14 cellular contexts compared by ENCODE assay signal in genomic region chr12:94614288-94614721, GRCh38. TPM values are rescaled to one million over a fixed set of nuclear protein-coding genes. Genes with fewer than 3 reads are reported as not detected.
DNase-seq lines count a peak whose midpoint lies in the region; ATAC-seq and TF ChIP-seq lines count a peak whose summit lies in the region.
"Had no signal": no experiment of that assay in that cellular context is flagged by ENCODE, and none has a peak within 500 bp of the region (broad histone marks: within the 10 kb centered on the region; RNA-seq: fewer than 3 reads in every experiment).

No MANE protein-coding gene starts in this region.

- no peaks in the 10 kb centered on the region for H3K36me3 ChIP-seq in mesenchymal stem cell (ENCODE audit: control insufficient read depth in 1 of 2, insufficient read depth in 2 of 2, low read depth in 1 of 2, low read length in 2 of 2)
- H3K36me3 ChIP-seq in smooth muscle cell (ENCODE audit: low read depth): no peaks in the 10 kb centered on the region
- H3K36me3 ChIP-seq: WERI-Rb-1 had no signal

- H4K20me1 ChIP-seq in smooth muscle cell (ENCODE audit: low read depth): peaks cover 48% of the 10 kb centered on the region

- TF ChIP-seq CTCF in smooth muscle cell (IDR thresholded peaks at IDR 0.05; ENCODE audit: borderline replicate concordance, insufficient read depth, poor library complexity, severe bottlenecking): no peak

- no peak overlapping the region for H2BK15ac ChIP-seq in mesenchymal stem cell (ENCODE audit: low read depth, poor library complexity, severe bottlenecking)

- H2BK120ac ChIP-seq in mesenchymal stem cell (ENCODE audit: low read depth, low read length): no peak overlapping the region

- peak; percentile 36 for DNase-seq in HK-2 (ENCODE audit: unreplicated experiment)
- peak in 7 of 61 donors; percentile 13 to 27 (median 17) for DNase-seq in caudate nucleus (lab: John Stamatoyannopoulos, UW)
- no peak for DNase-seq in mesenchymal stem cell
- no peak for DNase-seq in smooth muscle cell (lab: John Stamatoyannopoulos, UW; ENCODE audit: unreplicated experiment)
- no peak for DNase-seq in NCI-H526 (lab: John Stamatoyannopoulos, UW)
- no peak for DNase-seq in activated T-cell treated with anti-CD3 and anti-CD28 coated beads, Interleukin-2, amount 50 U/mL, for 48 hours
- DNase-seq in left ventricle myocardium superior: no peak
- DNase-seq: activated T-cell treated with anti-CD3 and anti-CD28 coated beads, Interleukin-2, amount 50 U/mL, for 4 hours; NCI-H1694; stimulated activated CD4-positive, alpha-beta T cell treated with anti-CD3 and anti-CD28 coated beads, Interleukin-15, amount 100 ng/mL, for 24 hours; stimulated activated naive CD8-positive, alpha-beta T cell treated with anti-CD3 and anti-CD28 coated beads, Interleukin-15, Interleukin-2, amounts not matched to agents 100 U/mL and 50 U/mL, for 24 hours; WERI-Rb-1 had no signal

- H2BK5ac ChIP-seq in mesenchymal stem cell (ENCODE audit: low read depth, low read length, poor library complexity, severe bottlenecking): no peak overlapping the region

- H3K4me2 ChIP-seq in mesenchymal stem cell (ENCODE audit: low read length, poor library complexity, severe bottlenecking): no peak overlapping the region
- peak overlapping the region; percentile 79 for H3K4me2 ChIP-seq in smooth muscle cell

- H3K9me3 ChIP-seq in mesenchymal stem cell (ENCODE audit: control insufficient read depth, low read length): no peaks in the 10 kb centered on the region
- H3K9me3 ChIP-seq in smooth muscle cell (replicated peaks; ENCODE audit: low read depth): no peaks in the 10 kb centered on the region

- no peak overlapping the region for H3K18ac ChIP-seq in mesenchymal stem cell (ENCODE audit: low read depth in 1 of 2, low read length in 2 of 2)

- H3F3A ChIP-seq in smooth muscle cell (ENCODE audit: low read depth): peaks cover 12% of the 10 kb centered on the region

- WGBS in mesenchymal stem cell: 83% methylated on average over 3 of the region's 3 CpGs
- WGBS in smooth muscle cell (ENCODE audit: low lambda C conversion rate): 16% methylated on average over 3 of the region's 3 CpGs

- H4K8ac ChIP-seq in mesenchymal stem cell (ENCODE audit: low read length): no peak overlapping the region

- H3K27ac ChIP-seq in caudate nucleus (ENCODE audit: low read depth, low read length) (peak overlapping the region; percentile 23), mesenchymal stem cell (ENCODE audit: low read length, poor library complexity, severe bottlenecking) (peak overlapping the region; percentile 4), smooth muscle cell (ENCODE audit: low read depth) (no peak overlapping the region)
- H3K27ac ChIP-seq: WERI-Rb-1 had no signal

- H3K79me2 ChIP-seq in smooth muscle cell (ENCODE audit: low read depth): peaks cover 16% of the 10 kb centered on the region

- H3K23ac ChIP-seq in mesenchymal stem cell (ENCODE audit: low read length in 2 of 2): no peak overlapping the region

- H4K91ac ChIP-seq in mesenchymal stem cell (ENCODE audit: low read length): no peak overlapping the region

- H3K4me1 ChIP-seq in mesenchymal stem cell (ENCODE audit: control insufficient read depth, insufficient read depth, low read depth, low read length) (peaks cover 19% of the 10 kb centered on the region), smooth muscle cell (ENCODE audit: low read depth) (peaks cover 35% of the 10 kb centered on the region)

- no peak overlapping the region for H3K14ac ChIP-seq in mesenchymal stem cell (ENCODE audit: low read length in 2 of 2)

- H3K4ac ChIP-seq in mesenchymal stem cell (ENCODE audit: low read depth in 1 of 2, low read length in 2 of 2): no peak overlapping the region

- no peak overlapping the region for H2BK12ac ChIP-seq in mesenchymal stem cell (ENCODE audit: low read length in 2 of 2)

- H2AFZ ChIP-seq in mesenchymal stem cell (ENCODE audit: low read depth, low read length): no peak overlapping the region
- H2AFZ ChIP-seq in smooth muscle cell (ENCODE audit: low read depth): no peak overlapping the region

- intact Hi-C loops in left ventricle myocardium superior (cut with micrococcal nuclease): no loop called here

- H3K79me1 ChIP-seq in mesenchymal stem cell (replicated peaks; ENCODE audit: low read length, poor library complexity, severe bottlenecking): peaks cover 18% of the 10 kb centered on the region

- H3K4me3 ChIP-seq in mesenchymal stem cell (ENCODE audit: insufficient read depth in 1 of 2, low read depth in 1 of 2, low read length in 2 of 2): no peak overlapping the region
- H3K4me3 ChIP-seq in smooth muscle cell: no peak overlapping the region
- H3K4me3 ChIP-seq: lung had no signal

- H3K27me3 ChIP-seq in mesenchymal stem cell (ENCODE audit: control insufficient read depth in 1 of 2, insufficient read depth in 1 of 2, low read length in 2 of 2): no peaks in the 10 kb centered on the region
- no peaks in the 10 kb centered on the region for H3K27me3 ChIP-seq in smooth muscle cell (ENCODE audit: low read depth)

- no peak overlapping the region for H2AK5ac ChIP-seq in mesenchymal stem cell (ENCODE audit: low read length, severe bottlenecking)

- H3K9ac ChIP-seq in mesenchymal stem cell (ENCODE audit: low read length) (no peak overlapping the region), smooth muscle cell (ENCODE audit: low read depth) (no peak overlapping the region)

- no peak for ATAC-seq in HG02610 (IDR thresholded peaks at IDR 0.05; ENCODE audit: unreplicated experiment)
- no peak for ATAC-seq in left ventricle myocardium superior
- ATAC-seq: activated T-cell treated with anti-CD3 and anti-CD28 coated beads, Interleukin-2, amount 50 U/mL, for 4 hours; stimulated activated naive CD8-positive, alpha-beta T cell treated with anti-CD3 and anti-CD28 coated beads, Interleukin-15, Interleukin-2, amounts not matched to agents 100 U/mL and 50 U/mL, for 24 hours had no signal

RNA-seq across cellular contexts. Expression of gene TMCC3, which starts 36.1 kb away (rescaled TPM):
- polyA plus RNA-seq in mesenchymal stem cell (2013, experiment 1 of 2): 0.11 TPM
- polyA plus RNA-seq in mesenchymal stem cell (2013, experiment 2 of 2): 0.10 TPM
- 10.3 and 11.2 TPM in 2 replicates for total RNA-seq in smooth muscle cell
- polyA plus RNA-seq in smooth muscle cell: 4.4 and 7.0 TPM in 2 replicates
- total RNA-seq in left ventricle myocardium superior: 2.2 TPM
